Comparison of ENCODE assay signal across 13 cellular contexts in the genomic region with DNA sequence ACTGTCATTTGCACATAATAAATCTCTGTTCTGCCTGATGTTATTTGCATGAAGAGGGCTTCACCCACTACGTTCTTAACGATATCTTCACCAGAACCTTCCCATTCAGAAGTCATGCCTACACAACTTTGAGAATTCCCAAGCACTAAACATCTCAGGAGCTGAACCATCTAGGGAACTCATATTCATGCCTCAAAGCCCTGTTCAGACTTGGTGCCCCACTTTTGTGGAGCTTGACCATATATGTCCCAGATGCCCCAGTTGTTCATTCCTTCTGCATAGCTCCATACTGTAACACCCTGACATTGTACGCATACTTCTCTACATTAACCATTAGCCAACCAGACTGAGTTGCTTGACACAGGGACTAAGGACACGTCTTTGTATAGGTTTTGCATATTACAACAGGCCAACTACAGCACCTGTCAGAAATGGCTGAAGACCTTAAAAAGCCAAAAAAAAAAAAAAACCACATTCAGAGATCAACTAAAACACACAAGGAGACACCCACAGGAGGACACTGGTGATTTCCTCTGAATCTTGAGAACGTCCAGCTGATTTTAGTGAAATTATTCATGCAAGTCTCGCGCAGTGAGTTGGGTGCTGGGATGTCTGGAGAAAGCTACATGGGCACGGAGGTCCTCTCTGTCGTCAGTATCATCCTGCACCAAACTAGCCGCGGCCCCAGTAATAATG.
A peak's percentile ranks its signal among the peaks of the same experiment; 100 is the strongest.
DNase-seq lines count a peak whose midpoint lies in the region; TF ChIP-seq lines count a peak whose summit lies in the region.
"Had no signal": no experiment of that assay in that cellular context is flagged by ENCODE, and none has a peak within 500 bp of the region (broad histone marks: within the 10 kb centered on the region; RNA-seq: fewer than 3 reads in every experiment).

No MANE protein-coding gene starts in this region.

- H3K9me3 Mint-ChIP-seq in MCF 10A (ENCODE audit: unreplicated experiment) (no peaks in the 10 kb centered on the region), immature natural killer cell (no peaks in the 10 kb centered on the region)

- H3K79me2 ChIP-seq in mammary epithelial cell (ENCODE audit: insufficient read depth, low read length): peaks cover 15% of the 10 kb centered on the region

- H3K27ac ChIP-seq in mammary epithelial cell (ENCODE audit: insufficient read depth, low read depth, low read length): no peak overlapping the region
- H3K27ac ChIP-seq in VCaP: peak overlapping the region; percentile 87
- H3K27ac ChIP-seq in tibial nerve: peak overlapping the region in 1 of 4 donors; percentile 79
- H3K27ac ChIP-seq: ovary, uterus had no signal

- H2AFZ ChIP-seq in mammary epithelial cell (ENCODE audit: low read depth, low read length): no peak overlapping the region

- POLR2A ChIA-PET in MCF 10A (lab: Yijun Ruan, JAX): interaction anchor here (0.5 kb wide), 1 partner anchor 535 kb away, joined by 3 read pairs; no protein-coding TSS in a partner anchor

- H3K4me1 ChIP-seq in mammary epithelial cell (ENCODE audit: insufficient read depth, low read length): peaks cover 51% of the 10 kb centered on the region
- H3K4me1 ChIP-seq in tibial nerve: peaks cover 0 to 35% (median 23%) of the 10 kb centered on the region in 4 donors
- H3K4me1 ChIP-seq: uterus had no signal

- TF ChIP-seq CTCF in MCF 10A (IDR thresholded peaks at IDR 0.05; ENCODE audit: unreplicated experiment): no peak
- TF ChIP-seq CTCF in mammary epithelial cell (conservative IDR thresholded peaks at IDR 0.05 in 1 of 2, IDR thresholded peaks at IDR 0.05 in 1 of 2; ENCODE audit: extremely low read depth in 1 of 2, insufficient read depth in 1 of 2, low read depth in 1 of 2, low read length in 2 of 2): no peak
- no peak for TF ChIP-seq CTCF in VCaP (conservative IDR thresholded peaks at IDR 0.05)
- TF ChIP-seq CTCF in tibial nerve (IDR thresholded peaks at IDR 0.05): no peak

- CTCF ChIA-PET in MCF 10A (lab: Yijun Ruan, JAX) (interaction anchor here (0.6 to 0.7 kb wide), 3 partner anchors 10 to 239 kb away, joined by 3 read pairs; no protein-coding TSS in a partner anchor), mammary epithelial cell (lab: Charles Lee; ENCODE audit: low non-redundant PET) (no interaction called here)

- no peaks in the 10 kb centered on the region for H4K20me1 ChIP-seq in mammary epithelial cell (ENCODE audit: insufficient read depth, low read length)

- H3K9ac ChIP-seq in mammary epithelial cell (ENCODE audit: insufficient read depth, low read length): no peak overlapping the region

- no peak for TF ChIP-seq EP300 in tibial nerve (IDR thresholded peaks at IDR 0.05)

- dilution Hi-C loops in mammary epithelial cell (cut with HindIII; ENCODE audit: low sequenced_read_pairs): no loop called here

- no TSS peak for BruUV-seq in MCF 10A (replicated peaks; lab: Mats Ljungman, UMichigan)
- BruUV-seq in mammary epithelial cell (replicated peaks; lab: Mats Ljungman, UMichigan): no TSS peak

- DNase-seq in MCF 10A (ENCODE audit: unreplicated experiment) (no peak), mammary epithelial cell (no peak), immature natural killer cell (no peak), NCI-H345 (lab: John Stamatoyannopoulos, UW) (no peak), tibial nerve (ENCODE audit: low spot score in 2 of 2) (no peak), foreskin melanocyte (no peak), EL (no peak)
- DNase-seq: activated CD4-positive, CD25-positive, alpha-beta regulatory T cell treated with anti-CD3 and anti-CD28 coated beads, Interleukin-2, amount 50 U/mL, for 72 hours; GOT3; NCI-H2171 treated with DMSO at 0.1 percent for 48 hours; ovary; uterus had no signal

- no peak overlapping the region for H3K4me2 ChIP-seq in mammary epithelial cell (ENCODE audit: insufficient read depth, low read depth, low read length)

- H3K4me3 Mint-ChIP-seq in MCF 10A (ENCODE audit: unreplicated experiment) (no peak overlapping the region), immature natural killer cell (peak overlapping the region; percentile 61 to 80 (median 67))

- H3K4me1 Mint-ChIP-seq in MCF 10A (ENCODE audit: insufficient read depth, unreplicated experiment): peaks cover 61% of the 10 kb centered on the region
- H3K4me1 Mint-ChIP-seq in immature natural killer cell: peaks cover 95 to 97% of the 10 kb centered on the region in 2 donors

- no peak overlapping the region for H3K4me3 ChIP-seq in mammary epithelial cell (replicated peaks in 1 of 3; ENCODE audit: insufficient read depth in 1 of 3, low read depth in 2 of 3, low read length in 3 of 3)
- no peak overlapping the region for H3K4me3 ChIP-seq in tibial nerve
- H3K4me3 ChIP-seq: ovary, uterus had no signal

- H3K27me3 Mint-ChIP-seq in MCF 10A (ENCODE audit: insufficient read depth, unreplicated experiment): no peaks in the 10 kb centered on the region
- H3K27me3 Mint-ChIP-seq in immature natural killer cell (ENCODE audit: low read depth in 3 of 3): peaks cover 6 to 14% (median 9%) of the 10 kb centered on the region in 3 donors

- peaks cover 11% of the 10 kb centered on the region for H3K36me3 Mint-ChIP-seq in MCF 10A (ENCODE audit: insufficient read depth, unreplicated experiment)
- no peaks in the 10 kb centered on the region for H3K36me3 Mint-ChIP-seq in immature natural killer cell

- H3K36me3 ChIP-seq in mammary epithelial cell (ENCODE audit: insufficient read depth, low read length): no peaks in the 10 kb centered on the region
- no peaks in the 10 kb centered on the region for H3K36me3 ChIP-seq in tibial nerve
- H3K36me3 ChIP-seq: ovary, uterus had no signal

- intact Hi-C loops in MCF 10A (cut with micrococcal nuclease): no loop called here
- intact Hi-C loops in mammary epithelial cell (cut with micrococcal nuclease): loop anchor here (5.0 kb wide), 1 partner anchor 380 kb away; no protein-coding TSS in a partner anchor

- TF ChIP-seq POLR2A in tibial nerve (IDR thresholded peaks at IDR 0.05): no peak

- in situ Hi-C loops in mammary epithelial cell (cut with MboI; ENCODE audit: low sequenced_read_pairs in 2 of 2): no loop called here

- 97% methylated on average over 9 of the region's 11 CpGs for WGBS in mammary epithelial cell (ENCODE audit: low coverage, missing lambda C conversion rate)
- WGBS in tibial nerve, 2 donors: 81 to 87% methylated on average over 11 of the region's 11 CpGs

- peak overlapping the region; percentile 44 for H3K27ac Mint-ChIP-seq in MCF 10A (ENCODE audit: low read depth, unreplicated experiment)
- peak overlapping the region; percentile 97 to 99 (median 99) for H3K27ac Mint-ChIP-seq in immature natural killer cell

- no peaks in the 10 kb centered on the region for H3K27me3 ChIP-seq in mammary epithelial cell (ENCODE audit: insufficient read depth, low read length)
- no peaks in the 10 kb centered on the region for H3K27me3 ChIP-seq in tibial nerve
- H3K27me3 ChIP-seq: ovary, uterus had no signal

- H3K9me3 ChIP-seq in mammary epithelial cell (replicated peaks; ENCODE audit: insufficient read depth, low read length) (no peaks in the 10 kb centered on the region), tibial nerve (no peaks in the 10 kb centered on the region)
- H3K9me3 ChIP-seq: ovary, uterus had no signal
